ENCODE assay signal across 10 cellular contexts in genomic region chr10:82378146-82378545, GRCh38.
DNase-seq lines count a peak whose midpoint lies in the region; FAIRE-seq and TF ChIP-seq lines count a peak whose summit lies in the region.
"Had no signal": no experiment of that assay in that cellular context is flagged by ENCODE, and none has a peak within 500 bp of the region (broad histone marks: within the 10 kb centered on the region; RNA-seq: fewer than 3 reads in every experiment).

No MANE protein-coding gene starts in this region.

- H3K36me3 ChIP-seq in kidney epithelial cell (ENCODE audit: control insufficient read depth, insufficient read depth, low read length) (no peaks in the 10 kb centered on the region), prostate gland (no peaks in the 10 kb centered on the region), Peyer's patch (no peaks in the 10 kb centered on the region)

- no peaks in the 10 kb centered on the region for H3K27me3 ChIP-seq in kidney epithelial cell (ENCODE audit: control insufficient read depth, insufficient read depth, low read length)
- H3K27me3 ChIP-seq in prostate gland (replicated peaks; ENCODE audit: insufficient read depth): no peaks in the 10 kb centered on the region
- no peaks in the 10 kb centered on the region for H3K27me3 ChIP-seq in Peyer's patch

- no peak overlapping the region for H3K27ac ChIP-seq in prostate gland
- no peak overlapping the region for H3K27ac ChIP-seq in Peyer's patch
- H3K27ac ChIP-seq: A549 had no signal

- H3K4me3 ChIP-seq in cardiac fibroblast (replicated peaks in 1 of 2; ENCODE audit: low read depth in 2 of 2, low read length in 2 of 2) (no peak overlapping the region), kidney epithelial cell (ENCODE audit: low read depth, low read length) (no peak overlapping the region), prostate gland (no peak overlapping the region), Peyer's patch (no peak overlapping the region)
- H3K4me3 ChIP-seq: A549 had no signal

- WGBS in prostate gland: 19% methylated on average over 2 of the region's 2 CpGs

- H3K4me1 ChIP-seq in prostate gland (replicated peaks) (no peaks in the 10 kb centered on the region), Peyer's patch (no peaks in the 10 kb centered on the region)
- H3K4me1 ChIP-seq: A549 had no signal

- peak; percentile 14 for DNase-seq in NCI-H748 (lab: John Stamatoyannopoulos, UW; ENCODE audit: unreplicated experiment)
- no peak for DNase-seq in NCI-H748 treated with DMSO at 0.1 percent for 48 hours (lab: John Stamatoyannopoulos, UW)
- DNase-seq in cardiac fibroblast (ENCODE audit: low read depth in 2 of 2): peak; percentile 72 to 92
- peak; percentile 50 for DNase-seq in kidney epithelial cell (ENCODE audit: low read depth)
- DNase-seq in urothelium cell line (ENCODE audit: low spot score): peak; percentile 50
- DNase-seq in prostate gland (ENCODE audit: low spot score): no peak
- no peak for DNase-seq in Peyer's patch
- DNase-seq in dedifferentiated amniotic fluid mesenchymal stem cell (ENCODE audit: extremely low spot score): no peak
- DNase-seq: effector CD8-positive, alpha-beta T cell had no signal

- TF ChIP-seq POLR2A in prostate gland (IDR thresholded peaks at IDR 0.05) (no peak), Peyer's patch (IDR thresholded peaks at IDR 0.05) (no peak)

- H3K9me3 ChIP-seq in prostate gland (no peaks in the 10 kb centered on the region), Peyer's patch (no peaks in the 10 kb centered on the region)
- H3K9me3 ChIP-seq: A549 had no signal

- intact Hi-C loops in prostate gland (cut with DNase I): no loop called here

- TF ChIP-seq CTCF in cardiac fibroblast (IDR thresholded peaks at IDR 0.05; ENCODE audit: low read depth, low read length) (no peak), kidney epithelial cell (IDR thresholded peaks at IDR 0.05; ENCODE audit: insufficient read depth, low read length, poor library complexity, severe bottlenecking) (no peak), prostate gland (IDR thresholded peaks at IDR 0.05) (peak in 1 of 4 experiments; percentile 3), Peyer's patch (IDR thresholded peaks at IDR 0.05) (no peak)

- peak; percentile 5 for FAIRE-seq in urothelium cell line (lab: Jason Lieb, UNC)
- FAIRE-seq: A549 had no signal

Comparison
In these comparisons a context has a peak if more than half of its experiments do, and no peak if none do; other contexts are left out.
1. DNase-seq: peak in NCI-H748 (single experiment), cardiac fibroblast (2 of 2), kidney epithelial cell (single experiment) and urothelium cell line (single experiment); none in NCI-H748 treated with DMSO at 0.1 percent for 48 hours (single experiment), prostate gland (single experiment), Peyer's patch (0 of 3) and dedifferentiated amniotic fluid mesenchymal stem cell (single experiment).